In genomic region chr2:5164806-5165525, GRCh38 we compare ENCODE assay signal across 17 cellular contexts.
DNase-seq lines count a peak whose midpoint lies in the region; TF ChIP-seq lines count a peak whose summit lies in the region.
"Had no signal": no experiment of that assay in that cellular context is flagged by ENCODE, and none has a peak within 500 bp of the region (broad histone marks: within the 10 kb centered on the region; RNA-seq: fewer than 3 reads in every experiment).

No MANE protein-coding gene starts in this region.

- no peaks in the 10 kb centered on the region for H3K4me1 ChIP-seq in adipocyte (ENCODE audit: control insufficient read depth, insufficient read depth, low read length)
- H3K4me1 ChIP-seq: adrenal gland had no signal

- H3K9me3 ChIP-seq in adipocyte (ENCODE audit: control insufficient read depth, low read length): peaks cover 4% of the 10 kb centered on the region
- H3K9me3 ChIP-seq: adrenal gland, neutrophil, thoracic aorta had no signal

- H3K27me3 ChIP-seq in adipocyte (replicated peaks; ENCODE audit: control insufficient read depth, insufficient read depth, low read length): no peaks in the 10 kb centered on the region
- H3K27me3 ChIP-seq: adrenal gland, neutrophil had no signal

- H3K36me3 ChIP-seq in adipocyte (ENCODE audit: control insufficient read depth, insufficient read depth, low read length, severe bottlenecking): no peaks in the 10 kb centered on the region
- H3K36me3 ChIP-seq: adrenal gland, neutrophil, thoracic aorta had no signal

- no peak for TF ChIP-seq POLR2A in erythroblast (IDR thresholded peaks at IDR 0.05; ENCODE audit: low read length)

- DNase-seq in HPDE6-E6E7 (ENCODE audit: extremely low spot score) (peak; percentile 41), adipocyte (ENCODE audit: low read depth) (peak; percentile 70), fibroblast of peridontal ligament (ENCODE audit: extremely low read depth) (peak; percentile 37), skeletal muscle cell (ENCODE audit: low read depth) (peak; percentile 58), NCI-H1092 (lab: John Stamatoyannopoulos, UW) (no peak), GF-D8 (lab: John Stamatoyannopoulos, UW) (no peak), erythroblast (lab: John Stamatoyannopoulos, UW) (no peak)
- DNase-seq: activated T-cell treated with anti-CD3 and anti-CD28 coated beads for 4 hours; adrenal gland; Calu3; effector CD8-positive, alpha-beta T cell; hippocampal formation; OCI-M1 had no signal

- no peak overlapping the region for H3K9ac ChIP-seq in adipocyte (ENCODE audit: low read length)

- H3K4me3 ChIP-seq in adipocyte (ENCODE audit: low read length): no peak overlapping the region
- no peak overlapping the region for H3K4me3 ChIP-seq in skeletal muscle cell (ENCODE audit: low read depth, low read length)
- H3K4me3 ChIP-seq: adrenal gland, K562, lung, thoracic aorta had no signal

Comparison
In these comparisons a context has a peak if more than half of its experiments do, and no peak if none do; other contexts are left out.
1. DNase-seq: peak in HPDE6-E6E7 (single experiment), adipocyte (single experiment), fibroblast of peridontal ligament (single experiment) and skeletal muscle cell (single experiment); none in NCI-H1092 (single experiment), GF-D8 (single experiment) and erythroblast (0 of 2).